30 cellular contexts compared by ENCODE assay signal in the genomic region with DNA sequence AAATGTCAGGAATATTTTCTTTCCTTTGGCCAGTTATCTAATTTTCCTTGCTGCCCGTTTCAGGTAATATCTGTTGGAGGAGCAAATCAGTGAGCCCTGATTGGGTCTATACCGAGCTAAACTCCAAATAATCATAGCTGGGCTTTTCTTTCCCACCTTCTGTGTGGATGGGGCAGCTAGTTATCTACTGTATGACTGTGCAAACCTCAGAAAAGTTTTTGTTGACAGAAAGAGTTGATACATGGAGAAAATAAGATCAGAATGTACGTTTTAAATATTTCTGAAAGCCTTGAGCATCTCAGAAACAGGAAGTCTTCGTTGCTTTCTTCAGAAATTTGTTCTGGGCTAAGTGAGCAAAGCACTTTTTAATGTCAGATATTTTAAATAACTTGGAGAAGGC. TPM values are rescaled to one million over a fixed set of nuclear protein-coding genes. Genes with fewer than 3 reads are reported as not detected.
DNase-seq lines count a peak whose midpoint lies in the region; ATAC-seq, FAIRE-seq and TF ChIP-seq lines count a peak whose summit lies in the region.
"Had no signal": no experiment of that assay in that cellular context is flagged by ENCODE, and none has a peak within 500 bp of the region (broad histone marks: within the 10 kb centered on the region; RNA-seq: fewer than 3 reads in every experiment).

No MANE protein-coding gene starts in this region.

- H3K9me2 ChIP-seq in PC-3 (replicated peaks; ENCODE audit: low read length) = no peaks in the 10 kb centered on the region
- H3K9me2 ChIP-seq: SK-N-SH had no signal

- TF ChIP-seq CTCF in A549 (IDR thresholded peaks at IDR 0.05) (no peak), PC-3 (conservative IDR thresholded peaks at IDR 0.05; ENCODE audit: low read depth, low read length) (no peak), colonic mucosa (IDR thresholded peaks at IDR 0.05) (no peak)

- H3K36me3 ChIP-seq in PC-3 (ENCODE audit: low read depth, low read length) (no peaks in the 10 kb centered on the region), colonic mucosa (no peaks in the 10 kb centered on the region), mucosa of rectum (ENCODE audit: control insufficient read depth in 2 of 2, insufficient read depth in 2 of 2, low read length in 2 of 2) (no peaks in the 10 kb centered on the region)
- H3K36me3 ChIP-seq: BLaER1 treated with 17β-estradiol and CSF1 and Interleukin-3, amounts not matched to agents 10 nM and 100 nM; Peyer's patch had no signal

- WGBS in A549 (ENCODE audit: missing lambda C conversion rate) = 6% methylated on average over 4 of the region's 4 CpGs

- no peak for TF ChIP-seq EP300 in A549 (IDR thresholded peaks at IDR 0.05)

- TF ChIP-seq RAD21 in A549 (conservative IDR thresholded peaks at IDR 0.05 in 1 of 2, IDR thresholded peaks at IDR 0.05 in 1 of 2) = no peak

- H3K4me3 ChIP-seq in A549 (no peak overlapping the region; the same call in 2 of the 3 replicates), PC-3 (ENCODE audit: low read length) (no peak overlapping the region), colonic mucosa (no peak overlapping the region), mucosa of rectum (ENCODE audit: low read length in 2 of 2) (no peak overlapping the region)
- H3K4me3 ChIP-seq: BLaER1 treated with 17β-estradiol and CSF1 and Interleukin-3, amounts not matched to agents 10 nM and 100 nM; GM12878; Peyer's patch had no signal

- H3K27me3 ChIP-seq in PC-3 (ENCODE audit: low read length) (no peaks in the 10 kb centered on the region), colonic mucosa (no peaks in the 10 kb centered on the region), mucosa of rectum (ENCODE audit: control insufficient read depth in 2 of 2, insufficient read depth in 2 of 2, low read length in 2 of 2) (no peaks in the 10 kb centered on the region)
- H3K27me3 ChIP-seq: BLaER1 treated with 17β-estradiol and CSF1 and Interleukin-3, amounts not matched to agents 10 nM and 100 nM; Peyer's patch had no signal

- POLR2A ChIA-PET in A549 (lab: Yijun Ruan, JAX) (no interaction called here), PC-3 (lab: Charles Lee; ENCODE audit: unreplicated experiment) (no interaction called here)

- peak overlapping the region; percentile 78 to 89 for H3K27ac ChIP-seq in A549
- peak overlapping the region; percentile 53 for H3K27ac ChIP-seq in PC-3 (ENCODE audit: low read length)
- H3K27ac ChIP-seq in colonic mucosa = peak overlapping the region; percentile 76
- H3K27ac ChIP-seq in mucosa of rectum (ENCODE audit: low read depth in 2 of 2, low read length in 2 of 2) = peak overlapping the region; percentile 68 to 72
- H3K27ac ChIP-seq in caudate nucleus (ENCODE audit: low read depth, low read length) = no peak overlapping the region
- H3K27ac ChIP-seq: HL-60, Peyer's patch had no signal

- DNase-seq in A549 (ENCODE audit: low read depth in 1 of 2, low spot score in 1 of 2) (no peak), PC-3 (no peak), colonic mucosa (no peak), caudate nucleus (lab: John Stamatoyannopoulos, UW) (no peak), DMS79 (lab: John Stamatoyannopoulos, UW) (no peak)
- DNase-seq: 8988T; AML-193; CD4-positive, alpha-beta T cell; EL; GDM1; HCEC 1CT; Kasumi-1; MV-4-11; NCI-H1105 treated with DMSO at 0.1 percent for 48 hours; NCI-H146; NCI-H1930; NCI-H446 treated with DMSO at 0.1 percent for 48 hours; NCI-H526 treated with DMSO at 0.1 percent for 48 hours; Peyer's patch; SK-N-SH had no signal

- peak overlapping the region; percentile 16; the same call in 1 of the 2 replicates for H2AFZ ChIP-seq in PC-3 (ENCODE audit: low read length)

- CTCF ChIA-PET in A549 (lab: Yijun Ruan, JAX) (no interaction called here), PC-3 (lab: Charles Lee) (no interaction called here)

- no peak for TF ChIP-seq POLR2A in A549 (IDR thresholded peaks at IDR 0.05; ENCODE audit: low read length)

- H3K9me3 ChIP-seq in A549 = peaks cover 8% of the 10 kb centered on the region; the same call in 1 of the 3 replicates
- H3K9me3 ChIP-seq in PC-3 (ENCODE audit: low read length) = no peaks in the 10 kb centered on the region
- no peaks in the 10 kb centered on the region for H3K9me3 ChIP-seq in colonic mucosa
- no peaks in the 10 kb centered on the region for H3K9me3 ChIP-seq in mucosa of rectum (ENCODE audit: control insufficient read depth in 2 of 2, low read length in 2 of 2)
- H3K9me3 ChIP-seq: Peyer's patch, SK-N-SH had no signal

- BruUV-seq in PC-3 (replicated peaks; lab: Mats Ljungman, UMichigan) = no TSS peak

- H3K4me2 ChIP-seq in A549 (peak overlapping the region; percentile 66), PC-3 (ENCODE audit: low read length) (peak overlapping the region; percentile 52)
- H3K4me2 ChIP-seq: SK-N-SH had no signal

- no peak for FAIRE-seq in A549 (lab: Jason Lieb, UNC)
- FAIRE-seq: GM12878, H1 had no signal

- H3K9ac ChIP-seq in PC-3 (ENCODE audit: low read length) (no peak overlapping the region), colonic mucosa (ENCODE audit: low read depth in 2 of 2, low read length in 2 of 2) (no peak overlapping the region), mucosa of rectum (ENCODE audit: low read depth in 1 of 2, low read length in 2 of 2) (no peak overlapping the region)
- H3K9ac ChIP-seq: SK-N-SH had no signal

- H4K20me1 ChIP-seq in PC-3 (ENCODE audit: low read length) = no peaks in the 10 kb centered on the region
- H4K20me1 ChIP-seq: BLaER1 treated with 17β-estradiol and CSF1 and Interleukin-3, amounts not matched to agents 10 nM and 100 nM had no signal

- ATAC-seq in A549 (peak in 1 of 2 experiments; percentile 46; a peak in 1 of 6 replicates), PC-3 (no peak), GM21367 (IDR thresholded peaks at IDR 0.05; ENCODE audit: unreplicated experiment) (no peak), HG02938 (IDR thresholded peaks at IDR 0.05; ENCODE audit: unreplicated experiment) (no peak)
- ATAC-seq: GM12878 had no signal

- intact Hi-C loops in PC-3 (cut with micrococcal nuclease) (no loop called here), colonic mucosa (cut with DNase I) (no loop called here)

- H3K4me1 ChIP-seq in A549 = peaks cover 34% of the 10 kb centered on the region
- H3K4me1 ChIP-seq in PC-3 (ENCODE audit: insufficient read depth, low read length) = peaks cover 22% of the 10 kb centered on the region
- H3K4me1 ChIP-seq in colonic mucosa = no peaks in the 10 kb centered on the region
- H3K4me1 ChIP-seq in mucosa of rectum (ENCODE audit: control insufficient read depth in 2 of 2, insufficient read depth in 2 of 2, low read length in 2 of 2) = peaks cover 2 to 8% of the 10 kb centered on the region in 2 donors
- H3K4me1 ChIP-seq: Peyer's patch had no signal

- H3F3A ChIP-seq in PC-3 (ENCODE audit: low read length, unreplicated experiment) = no peaks in the 10 kb centered on the region

- no peaks in the 10 kb centered on the region for H3K79me2 ChIP-seq in PC-3 (ENCODE audit: low read length)

TF ChIP-seq in A549, 52 proteins besides CTCF, POLR2A, EP300 and RAD21 (continues in another document):
- TF ChIP-seq ZC3H11A (IDR thresholded peaks at IDR 0.05) (no peak), RNF2 (IDR thresholded peaks at IDR 0.05; ENCODE audit: borderline replicate concordance, low read depth) (no peak), TFCP2L1 (CRISPR knock-in tag; IDR thresholded peaks at IDR 0.05) (no peak), CBX8 (IDR thresholded peaks at IDR 0.05) (no peak)
- TF ChIP-seq, protein P1, sequence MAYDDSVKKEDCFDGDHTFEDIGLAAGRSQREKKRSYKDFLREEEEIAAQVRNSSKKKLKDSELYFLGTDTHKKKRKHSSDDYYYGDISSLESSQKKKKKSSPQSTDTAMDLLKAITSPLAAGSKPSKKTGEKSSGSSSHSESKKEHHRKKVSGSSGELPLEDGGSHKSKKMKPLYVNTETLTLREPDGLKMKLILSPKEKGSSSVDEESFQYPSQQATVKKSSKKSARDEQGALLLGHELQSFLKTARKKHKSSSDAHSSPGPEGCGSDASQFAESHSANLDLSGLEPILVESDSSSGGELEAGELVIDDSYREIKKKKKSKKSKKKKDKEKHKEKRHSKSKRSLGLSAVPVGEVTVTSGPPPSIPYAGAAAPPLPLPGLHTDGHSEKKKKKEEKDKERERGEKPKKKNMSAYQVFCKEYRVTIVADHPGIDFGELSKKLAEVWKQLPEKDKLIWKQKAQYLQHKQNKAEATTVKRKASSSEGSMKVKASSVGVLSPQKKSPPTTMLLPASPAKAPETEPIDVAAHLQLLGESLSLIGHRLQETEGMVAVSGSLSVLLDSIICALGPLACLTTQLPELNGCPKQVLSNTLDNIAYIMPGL (CRISPR knock-in tag; IDR thresholded peaks at IDR 0.05; ENCODE audit: borderline replicate concordance) = no peak

RNA-seq across cellular contexts. Expression of a gene that starts 6.2 kb away (rescaled TPM):
- polyA plus RNA-seq in A549 (2011; rRNA removed) (116 and 195 TPM in 2 replicates), A549 (2017; fragmentation: RNase III; extraction: RNeasy Plus Mini Kit Qiagen cat#74134 plus additional on column Dnase treatment) (107 to 127 TPM (median 120 TPM) in 3 replicates)
- 38.0 and 38.2 TPM in 2 replicates for polyA plus RNA-seq in A549 (2012; cell fraction: cytosol; rRNA removed)
- 38.7 and 41.7 TPM in 2 replicates for polyA plus RNA-seq in A549 (2012; cell fraction: nucleus; rRNA removed)
- polyA minus RNA-seq in A549 (2011; rRNA and poly(A)+ RNA removed) = 24.8 and 27.2 TPM in 2 replicates
- total RNA-seq in PC-3 (2014; rRNA removed) (0.55 and 1.0 TPM in 2 replicates), colonic mucosa (1 to 10 TPM in 1 of 2 donors, under 1 TPM in 1; 0.13 to 1.0 TPM)
- total RNA-seq: CD4-positive, alpha-beta T cell; GM12878; HT-29; Peyer's patch had no signal
- polyA plus RNA-seq: GM12878 had no signal

RNA-seq across cellular contexts. Expression of a gene that starts 16.7 kb away (rescaled TPM):
- polyA plus RNA-seq in A549 (2011; rRNA removed) (0.16 TPM in 1 of 2 replicates, not detected in the other), A549 (2017; fragmentation: RNase III; extraction: RNeasy Plus Mini Kit Qiagen cat#74134 plus additional on column Dnase treatment) (0.35 TPM in 1 of 3 replicates, not detected in the others)
- 0.11 TPM in 1 of 2 replicates, not detected in the other for polyA plus RNA-seq in A549 (2012; cell fraction: cytosol; rRNA removed)
- polyA plus RNA-seq in A549 (2012; cell fraction: nucleus; rRNA removed) = not detected in 2 replicates
- not detected in 2 replicates for polyA minus RNA-seq in A549 (2011; rRNA and poly(A)+ RNA removed)
- total RNA-seq in PC-3 (2014; rRNA removed) (not detected in 2 replicates), colonic mucosa (not detected)
- total RNA-seq: GM12878, HT-29, M059J, Peyer's patch had no signal
- polyA plus RNA-seq: AG04450, GM12878, SK-N-SH had no signal

RNA-seq across cellular contexts. Expression of a gene that starts 22.8 kb away (rescaled TPM):
- polyA plus RNA-seq in A549 (2011; rRNA removed) (0.81 and 1.1 TPM in 2 replicates), A549 (2017; fragmentation: RNase III; extraction: RNeasy Plus Mini Kit Qiagen cat#74134 plus additional on column Dnase treatment) (0.87 to 1.7 TPM (median 1.0 TPM) in 3 replicates)
- 0.70 and 1.4 TPM in 2 replicates for polyA plus RNA-seq in A549 (2012; cell fraction: cytosol; rRNA removed)
- polyA plus RNA-seq in A549 (2012; cell fraction: nucleus; rRNA removed) = 1.00 and 1.3 TPM in 2 replicates
- polyA minus RNA-seq in A549 (2011; rRNA and poly(A)+ RNA removed) = 0.83 TPM in 1 of 2 replicates, not detected in the other
- total RNA-seq in PC-3 (2014; rRNA removed) (0.58 and 0.63 TPM in 2 replicates), colonic mucosa (1 to 10 TPM; 1.1 to 1.2 TPM)
- total RNA-seq: CD4-positive, alpha-beta T cell; GM12878; M059J; Peyer's patch had no signal
- polyA plus RNA-seq: AG04450, GM12878, SK-N-SH had no signal

RNA-seq across cellular contexts. Expression of a gene that starts 33.8 kb away (rescaled TPM):
- polyA plus RNA-seq in A549 (2011; rRNA removed) (14.9 and 17.9 TPM in 2 replicates), A549 (2017; fragmentation: RNase III; extraction: RNeasy Plus Mini Kit Qiagen cat#74134 plus additional on column Dnase treatment) (5.1 to 5.5 TPM (median 5.2 TPM) in 3 replicates)
- polyA plus RNA-seq in A549 (2012; cell fraction: cytosol; rRNA removed) = 16.5 and 19.9 TPM in 2 replicates
- 19.9 and 29.2 TPM in 2 replicates for polyA plus RNA-seq in A549 (2012; cell fraction: nucleus; rRNA removed)
- 7.2 and 7.9 TPM in 2 replicates for polyA minus RNA-seq in A549 (2011; rRNA and poly(A)+ RNA removed)
- total RNA-seq in PC-3 (2014; rRNA removed) (25.1 and 28.9 TPM in 2 replicates), colonic mucosa (10 to 100 TPM; 17.5 to 20.2 TPM)
- total RNA-seq: GM12878 had no signal
- polyA plus RNA-seq: GM12878 had no signal
